ENCODE assay signal across 37 cellular contexts in genomic region chr3:140129885-140130284, GRCh38.
"Had no signal": no experiment of that assay in that cellular context is flagged by ENCODE, and none has a peak within 500 bp of the region (broad histone marks: within the 10 kb centered on the region; RNA-seq: fewer than 3 reads in every experiment).

No MANE protein-coding gene starts in this region.

- H3K9me3 Mint-ChIP-seq: activated B cell treated with CpG ODN at 0.5 μM for 24 hours; activated CD4-positive, alpha-beta memory T cell treated with anti-CD3 and anti-CD28 coated beads for 36 hours; activated CD4-positive, alpha-beta T cell treated with anti-CD3 and anti-CD28 coated beads, Interleukin-2, amount 10 ng/mL, durations not matched to agents 24 days and 14 days; activated CD8-positive, alpha-beta T cell treated with anti-CD3 and anti-CD28 coated beads for 36 hours; activated naive CD4-positive, alpha-beta T cell treated with anti-CD3 and anti-CD28 coated beads for 36 hours; activated naive CD4-positive, alpha-beta T cell treated with anti-CD3 and anti-CD28 coated beads, Interleukin-2, amount 50 U/mL, for 72 hours; activated naive CD8-positive, alpha-beta T cell treated with anti-CD3 and anti-CD28 coated beads, Interleukin-2, amount 10 ng/mL, durations not matched to agents 7 days and 5 days; activated naive CD8-positive, alpha-beta T cell treated with anti-CD3 and anti-CD28 coated beads, Interleukin-2, amount 50 U/mL, for 24 hours; activated T-cell treated with anti-CD3 and anti-CD28 coated beads, Interleukin-2, amount 50 U/mL, for 4 hours; activated T-cell treated with anti-CD3 and anti-CD28 coated beads, Interleukin-2, amount 50 U/mL, for 72 hours; activated T-helper 1 cell treated with anti-CD3 and anti-CD28 coated beads, Interleukin-12 subunit alpha, Interleukin-12 subunit beta, Interleukin-2, Interleukin-4 antibody, amounts not matched to agents 30 ng/mL and 10 ng/mL and 1 ng/mL, durations not matched to agents 14 hours and 24 hours and 36 hours; activated T-helper 17 cell treated with anti-CD3 and anti-CD28 coated beads, Interleukin-2, amount 50 U/mL, for 72 hours; brain; central memory CD8-positive, alpha-beta T cell; T-helper 1 cell treated with Interleukin-12 subunit alpha and Interleukin-12 subunit beta and Interleukin-4 antibody, amounts not matched to agents 30 μg/mL and 1 μg/mL, for 36 hours; T-helper 2 cell treated with Interferon-gamma antibody and Interleukin-4, amounts not matched to agents 5 μg/mL and 100 μg/mL, for 36 hours had no signal

- H3K4me1 Mint-ChIP-seq: activated B cell treated with CpG ODN at 0.5 μM for 24 hours; activated CD4-positive, alpha-beta T cell treated with anti-CD3 and anti-CD28 coated beads, Interleukin-2, amount 10 ng/mL, durations not matched to agents 24 days and 14 days; activated naive CD8-positive, alpha-beta T cell treated with anti-CD3 and anti-CD28 coated beads, Interleukin-2, amount 10 ng/mL, durations not matched to agents 7 days and 5 days; activated naive CD8-positive, alpha-beta T cell treated with anti-CD3 and anti-CD28 coated beads, Interleukin-2, amount 50 U/mL, for 24 hours; activated T-helper 17 cell treated with anti-CD3 and anti-CD28 coated beads, Interleukin-2, amount 50 U/mL, for 72 hours; central memory CD8-positive, alpha-beta T cell had no signal

- DNase-seq: activated B cell treated with CpG ODN at 0.5 μM for 24 hours; activated CD4-positive, alpha-beta memory T cell treated with anti-CD3 and anti-CD28 coated beads for 36 hours; activated CD4-positive, alpha-beta T cell treated with anti-CD3 and anti-CD28 coated beads for 4 hours; activated CD4-positive, alpha-beta T cell treated with anti-CD3 and anti-CD28 coated beads, Interleukin-2, amount 10 ng/mL, durations not matched to agents 24 days and 14 days; activated CD4-positive, alpha-beta T cell treated with anti-CD3 and anti-CD28 coated beads, Interleukin-2, amount 50 U/mL, for 1 hour; activated CD4-positive, alpha-beta T cell treated with anti-CD3 and anti-CD28 coated beads, Interleukin-2, amount 50 U/mL, for 4 hours; activated CD4-positive, CD25-positive, alpha-beta regulatory T cell treated with anti-CD3 and anti-CD28 coated beads, Interleukin-2, amount 50 U/mL, for 72 hours; activated CD8-positive, alpha-beta memory T cell treated with anti-CD3 and anti-CD28 coated beads, Interleukin-2, amount 50 U/mL, for 4 hours; activated CD8-positive, alpha-beta T cell treated with anti-CD3 and anti-CD28 coated beads for 36 hours; activated effector memory CD4-positive, alpha-beta T cell treated with anti-CD3 and anti-CD28 coated beads, Interleukin-2, amount 50 U/mL, for 16 hours; activated gamma-delta T cell treated with Interleukin-2 at 50 U/mL for 16 hours; activated naive CD4-positive, alpha-beta T cell; activated naive CD4-positive, alpha-beta T cell treated with anti-CD3 and anti-CD28 coated beads for 36 hours; activated naive CD4-positive, alpha-beta T cell treated with anti-CD3 and anti-CD28 coated beads, Interleukin-2, amount 50 U/mL, for 16 hours; activated naive CD8-positive, alpha-beta T cell treated with anti-CD3 and anti-CD28 coated beads, Interleukin-2, amount 10 ng/mL, durations not matched to agents 7 days and 5 days; activated naive CD8-positive, alpha-beta T cell treated with anti-CD3 and anti-CD28 coated beads, Interleukin-2, amount 50 U/mL, for 24 hours; activated T-cell treated with anti-CD3 and anti-CD28 coated beads for 4 hours; activated T-cell treated with anti-CD3 and anti-CD28 coated beads, Interleukin-2, amount 50 U/mL, for 1 hour; activated T-cell treated with anti-CD3 and anti-CD28 coated beads, Interleukin-2, amount 50 U/mL, for 4 hours; activated T-cell treated with anti-CD3 and anti-CD28 coated beads, Interleukin-2, amount 50 U/mL, for 72 hours; amygdala; anterior cingulate cortex; caudate nucleus; cerebellar nuclear complex; T-helper 1 cell; T-helper 2 cell; T-helper 9 cell had no signal

- H3K4me1 ChIP-seq: ascending aorta had no signal

- ATAC-seq: activated CD8-positive, alpha-beta T cell treated with anti-CD3 and anti-CD28 coated beads for 36 hours; activated naive CD4-positive, alpha-beta T cell treated with anti-CD3 and anti-CD28 coated beads, Interleukin-2, amount 50 U/mL, for 72 hours; activated naive CD8-positive, alpha-beta T cell treated with anti-CD3 and anti-CD28 coated beads, Interleukin-2, amount 50 U/mL, for 24 hours; activated T-cell treated with anti-CD3 and anti-CD28 coated beads, Interleukin-2, amount 50 U/mL, for 4 hours; activated T-cell treated with anti-CD3 and anti-CD28 coated beads, Interleukin-2, amount 50 U/mL, for 72 hours; activated T-helper 17 cell treated with anti-CD3 and anti-CD28 coated beads, Interleukin-2, amount 50 U/mL, for 72 hours had no signal

- H3K27me3 ChIP-seq: ascending aorta had no signal

- H3K36me3 ChIP-seq: ascending aorta, cardiac muscle cell had no signal

- H3K36me3 Mint-ChIP-seq: activated CD4-positive, alpha-beta memory T cell treated with anti-CD3 and anti-CD28 coated beads for 36 hours; activated naive CD4-positive, alpha-beta T cell treated with anti-CD3 and anti-CD28 coated beads, Interleukin-2, amount 50 U/mL, for 72 hours; activated naive CD8-positive, alpha-beta T cell treated with anti-CD3 and anti-CD28 coated beads, Interleukin-2, amount 10 ng/mL, durations not matched to agents 7 days and 5 days; brain had no signal

- H3K27me3 Mint-ChIP-seq: activated B cell treated with CpG ODN at 0.5 μM for 24 hours; activated CD4-positive, alpha-beta memory T cell treated with anti-CD3 and anti-CD28 coated beads for 36 hours; activated CD4-positive, alpha-beta T cell treated with anti-CD3 and anti-CD28 coated beads, Interleukin-2, amount 10 ng/mL, durations not matched to agents 24 days and 14 days; activated naive CD8-positive, alpha-beta T cell treated with anti-CD3 and anti-CD28 coated beads, Interleukin-2, amount 10 ng/mL, durations not matched to agents 7 days and 5 days; activated naive CD8-positive, alpha-beta T cell treated with anti-CD3 and anti-CD28 coated beads, Interleukin-2, amount 50 U/mL, for 24 hours; central memory CD8-positive, alpha-beta T cell had no signal

- H3K27ac Mint-ChIP-seq: activated B cell treated with CpG ODN at 0.5 μM for 24 hours; activated CD4-positive, alpha-beta memory T cell treated with anti-CD3 and anti-CD28 coated beads for 36 hours; activated CD4-positive, alpha-beta T cell treated with anti-CD3 and anti-CD28 coated beads, Interleukin-2, amount 10 ng/mL, durations not matched to agents 24 days and 14 days; activated CD8-positive, alpha-beta T cell treated with anti-CD3 and anti-CD28 coated beads for 36 hours; activated naive CD4-positive, alpha-beta T cell treated with anti-CD3 and anti-CD28 coated beads for 36 hours; activated naive CD4-positive, alpha-beta T cell treated with anti-CD3 and anti-CD28 coated beads, Interleukin-2, amount 50 U/mL, for 72 hours; activated naive CD8-positive, alpha-beta T cell treated with anti-CD3 and anti-CD28 coated beads, Interleukin-2, amount 10 ng/mL, durations not matched to agents 7 days and 5 days; activated naive CD8-positive, alpha-beta T cell treated with anti-CD3 and anti-CD28 coated beads, Interleukin-2, amount 50 U/mL, for 24 hours; activated T-cell treated with anti-CD3 and anti-CD28 coated beads, Interleukin-2, amount 50 U/mL, for 72 hours; activated T-helper 1 cell treated with anti-CD3 and anti-CD28 coated beads, Interleukin-12 subunit alpha, Interleukin-12 subunit beta, Interleukin-2, Interleukin-4 antibody, amounts not matched to agents 30 ng/mL and 10 ng/mL and 1 ng/mL, durations not matched to agents 14 hours and 24 hours and 36 hours; activated T-helper 17 cell treated with anti-CD3 and anti-CD28 coated beads, Interleukin-2, amount 50 U/mL, for 72 hours; brain; T-helper 1 cell treated with Interleukin-12 subunit alpha and Interleukin-12 subunit beta and Interleukin-4 antibody, amounts not matched to agents 30 μg/mL and 1 μg/mL, for 36 hours; T-helper 2 cell treated with Interferon-gamma antibody and Interleukin-4, amounts not matched to agents 5 μg/mL and 100 μg/mL, for 36 hours had no signal

- H3K4me3 ChIP-seq: ascending aorta, cardiac muscle cell had no signal

- H3K4me3 Mint-ChIP-seq: activated B cell treated with CpG ODN at 0.5 μM for 24 hours; activated CD4-positive, alpha-beta memory T cell treated with anti-CD3 and anti-CD28 coated beads for 36 hours; activated CD4-positive, alpha-beta T cell treated with anti-CD3 and anti-CD28 coated beads, Interleukin-2, amount 10 ng/mL, durations not matched to agents 24 days and 14 days; activated CD8-positive, alpha-beta T cell treated with anti-CD3 and anti-CD28 coated beads for 36 hours; activated naive CD4-positive, alpha-beta T cell treated with anti-CD3 and anti-CD28 coated beads for 36 hours; activated naive CD8-positive, alpha-beta T cell treated with anti-CD3 and anti-CD28 coated beads, Interleukin-2, amount 10 ng/mL, durations not matched to agents 7 days and 5 days; activated naive CD8-positive, alpha-beta T cell treated with anti-CD3 and anti-CD28 coated beads, Interleukin-2, amount 50 U/mL, for 24 hours; activated T-cell treated with anti-CD3 and anti-CD28 coated beads, Interleukin-2, amount 50 U/mL, for 4 hours; activated T-cell treated with anti-CD3 and anti-CD28 coated beads, Interleukin-2, amount 50 U/mL, for 72 hours; activated T-helper 1 cell treated with anti-CD3 and anti-CD28 coated beads, Interleukin-12 subunit alpha, Interleukin-12 subunit beta, Interleukin-2, Interleukin-4 antibody, amounts not matched to agents 30 ng/mL and 10 ng/mL and 1 ng/mL, durations not matched to agents 14 hours and 24 hours and 36 hours; activated T-helper 17 cell treated with anti-CD3 and anti-CD28 coated beads, Interleukin-2, amount 50 U/mL, for 72 hours; brain; central memory CD8-positive, alpha-beta T cell; T-helper 1 cell treated with Interleukin-12 subunit alpha and Interleukin-12 subunit beta and Interleukin-4 antibody, amounts not matched to agents 30 μg/mL and 1 μg/mL, for 36 hours; T-helper 2 cell treated with Interferon-gamma antibody and Interleukin-4, amounts not matched to agents 5 μg/mL and 100 μg/mL, for 36 hours had no signal

- H3K9me3 ChIP-seq: ascending aorta had no signal

- H3K27ac ChIP-seq: ascending aorta, cardiac muscle cell, VCaP had no signal
